Comparison of ENCODE assay signal across 8 cellular contexts in the genomic region with DNA sequence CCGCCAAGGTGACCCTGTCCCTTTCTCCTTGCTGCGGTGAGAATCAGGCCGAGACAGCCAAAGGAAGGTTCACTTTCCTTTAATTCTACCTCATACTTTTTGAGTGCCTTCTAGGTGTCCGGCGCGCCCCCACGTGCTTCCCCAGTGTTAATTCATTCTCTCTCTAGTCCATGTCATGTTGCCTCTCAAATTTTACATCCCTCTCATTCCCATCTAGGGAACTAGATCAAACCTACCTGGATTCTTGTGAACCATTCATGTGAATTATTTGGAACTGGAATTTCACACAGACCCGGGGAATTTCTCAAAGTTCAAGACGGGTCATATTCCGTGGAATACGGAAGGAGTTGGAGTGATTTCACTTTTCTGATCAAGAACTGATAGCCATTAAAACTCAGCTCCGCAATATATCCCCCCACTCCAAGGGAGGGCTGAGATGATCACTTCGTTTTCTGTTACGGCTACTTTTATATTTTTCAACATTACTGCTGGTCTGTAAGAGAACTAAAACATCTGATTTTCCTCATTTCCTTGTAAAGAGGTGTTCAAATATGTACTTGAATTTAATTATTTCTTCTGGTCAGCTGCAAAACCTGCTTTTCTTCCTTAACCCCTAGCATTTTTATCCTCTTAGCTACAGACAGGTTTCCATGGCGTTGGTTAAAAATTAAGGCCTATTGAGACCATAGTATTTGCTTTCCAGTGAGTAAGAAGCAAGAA. TPM values are rescaled to one million over a fixed set of nuclear protein-coding genes. Genes with fewer than 3 reads are reported as not detected.
A peak's percentile ranks its signal among the peaks of the same experiment; 100 is the strongest.
DNase-seq lines count a peak whose midpoint lies in the region; ATAC-seq and TF ChIP-seq lines count a peak whose summit lies in the region.

No MANE protein-coding gene starts in this region.

- H3K36me3 ChIP-seq in hepatocyte (replicated peaks; ENCODE audit: insufficient read depth, low read depth) (no peaks in the 10 kb centered on the region), spleen (peaks cover 0 to 16% (median 8%) of the 10 kb centered on the region in 6 donors)

- H3K27me3 Mint-ChIP-seq in activated T-cell treated with anti-CD3 and anti-CD28 coated beads, Interleukin-2, amount 50 U/mL, for 4 hours (ENCODE audit: low read depth) = no peaks in the 10 kb centered on the region

- WGBS in hepatocyte (ENCODE audit: low lambda C conversion rate, missing lambda C conversion rate) = 26% methylated on average over 15 of the region's 15 CpGs
- 19 to 26% (median 21%) methylated on average over 15 of the region's 15 CpGs for WGBS in spleen, 5 donors

- H3K27ac ChIP-seq in hepatocyte (peak overlapping the region; percentile 98), spleen (peak overlapping the region; percentile 98 to 100 (median 99))

- H3K9me2 ChIP-seq in hepatocyte (replicated peaks; ENCODE audit: insufficient read depth) = no peaks in the 10 kb centered on the region

- H3K9me3 ChIP-seq in hepatocyte (ENCODE audit: low read depth) (no peaks in the 10 kb centered on the region), spleen (no peaks in the 10 kb centered on the region)

- peak overlapping the region; percentile 85 for H3K4me3 Mint-ChIP-seq in activated T-cell treated with anti-CD3 and anti-CD28 coated beads, Interleukin-2, amount 50 U/mL, for 4 hours

- no peak for ATAC-seq in activated T-cell treated with anti-CD3 and anti-CD28 coated beads, Interleukin-2, amount 50 U/mL, for 4 hours
- ATAC-seq in HG02642 (IDR thresholded peaks at IDR 0.05; ENCODE audit: poor library complexity, unreplicated experiment) = no peak

- peaks cover 36% of the 10 kb centered on the region for H3K79me2 ChIP-seq in hepatocyte

- H4K20me1 ChIP-seq in hepatocyte (ENCODE audit: insufficient read depth, poor library complexity, severe bottlenecking) = peaks cover 20% of the 10 kb centered on the region

- DNase-seq in stimulated activated CD8-positive, alpha-beta memory T cell treated with anti-CD3 and anti-CD28 coated beads, Interleukin-12 subunit alpha, Interleukin-12 subunit beta, amount 100 ng/mL, for 1 hour (ENCODE audit: low read depth) = peak; percentile 20
- no peak for DNase-seq in stimulated activated CD8-positive, alpha-beta memory T cell treated with anti-CD3 and anti-CD28 coated beads, Interleukin-4, amount 100 ng/mL, for 48 hours
- peak; percentile 58 for DNase-seq in activated T-cell treated with anti-CD3 and anti-CD28 coated beads, Interleukin-2, amount 50 U/mL, for 4 hours
- DNase-seq in hepatocyte (ENCODE audit: low spot score) = no peak
- no peak for DNase-seq in spleen
- no peak for DNase-seq in iPS-NIHi7 (ENCODE audit: extremely low spot score)
- DNase-seq in retina = no peak

- peak overlapping the region; percentile 79 for H3K4me2 ChIP-seq in hepatocyte

- H3K4me1 Mint-ChIP-seq in activated T-cell treated with anti-CD3 and anti-CD28 coated beads, Interleukin-2, amount 50 U/mL, for 4 hours (ENCODE audit: low read depth) = peaks cover 32% of the 10 kb centered on the region

- TF ChIP-seq CTCF in hepatocyte (IDR thresholded peaks at IDR 0.05; ENCODE audit: poor library complexity) = peak; percentile 30
- TF ChIP-seq CTCF in spleen (IDR thresholded peaks at IDR 0.05 in 8 of 11, conservative IDR thresholded peaks at IDR 0.05 in 3 of 11) = peak in 3 of 11 experiments; percentile 15 to 35 (median 18)

- peaks cover 41% of the 10 kb centered on the region for H3K4me1 ChIP-seq in hepatocyte (ENCODE audit: insufficient read depth)
- peaks cover 29 to 49% (median 43%) of the 10 kb centered on the region in 6 donors for H3K4me1 ChIP-seq in spleen

- intact Hi-C loops in spleen (cut with DNase I; ENCODE audit: low total_unique reads) = no loop called here

- no peak for TF ChIP-seq POLR2A in spleen (IDR thresholded peaks at IDR 0.05)

- H3K9me3 Mint-ChIP-seq in activated T-cell treated with anti-CD3 and anti-CD28 coated beads, Interleukin-2, amount 50 U/mL, for 4 hours = no peaks in the 10 kb centered on the region

- peaks cover 26% of the 10 kb centered on the region for H3K36me3 Mint-ChIP-seq in activated T-cell treated with anti-CD3 and anti-CD28 coated beads, Interleukin-2, amount 50 U/mL, for 4 hours (ENCODE audit: insufficient read depth)

- H3K27me3 ChIP-seq in hepatocyte (no peaks in the 10 kb centered on the region), spleen (replicated peaks in 1 of 7) (no peaks in the 10 kb centered on the region)

- peak overlapping the region; percentile 31 for H2AFZ ChIP-seq in hepatocyte

- no peak overlapping the region for H3K4me3 ChIP-seq in hepatocyte
- H3K4me3 ChIP-seq in spleen = peak overlapping the region; percentile 80 to 100 (median 97)

RNA-seq across cellular contexts. Expression of gene ENO1, which starts 1.0 kb away (rescaled TPM):
- 1,000 to 10,000 TPM; 3,836 to 4,068 (median 3,869) TPM for total RNA-seq in activated T-cell treated with anti-CD3 and anti-CD28 coated beads, Interleukin-2, amount 50 U/mL, for 4 hours
- total RNA-seq in hepatocyte = 580 and 659 TPM in 2 replicates
- polyA plus RNA-seq in hepatocyte = 868 and 876 TPM in 2 replicates
- total RNA-seq in spleen = 100 to 1,000 TPM; 289 to 751 (median 408) TPM
- 100 to 1,000 TPM; 249 to 376 (median 357) TPM for polyA plus RNA-seq in spleen

Comparison
In these comparisons a context has a peak if more than half of its experiments do, and no peak if none do; other contexts are left out.
1. DNase-seq: peak in stimulated activated CD8-positive, alpha-beta memory T cell treated with anti-CD3 and anti-CD28 coated beads, Interleukin-12 subunit alpha, Interleukin-12 subunit beta, amount 100 ng/mL, for 1 hour (single experiment) and activated T-cell treated with anti-CD3 and anti-CD28 coated beads, Interleukin-2, amount 50 U/mL, for 4 hours (single experiment); none in stimulated activated CD8-positive, alpha-beta memory T cell treated with anti-CD3 and anti-CD28 coated beads, Interleukin-4, amount 100 ng/mL, for 48 hours (single experiment), hepatocyte (single experiment), spleen (single experiment), iPS-NIHi7 (single experiment) and retina (single experiment).